ENCODE assay signal across 11 cellular contexts in the genomic region with DNA sequence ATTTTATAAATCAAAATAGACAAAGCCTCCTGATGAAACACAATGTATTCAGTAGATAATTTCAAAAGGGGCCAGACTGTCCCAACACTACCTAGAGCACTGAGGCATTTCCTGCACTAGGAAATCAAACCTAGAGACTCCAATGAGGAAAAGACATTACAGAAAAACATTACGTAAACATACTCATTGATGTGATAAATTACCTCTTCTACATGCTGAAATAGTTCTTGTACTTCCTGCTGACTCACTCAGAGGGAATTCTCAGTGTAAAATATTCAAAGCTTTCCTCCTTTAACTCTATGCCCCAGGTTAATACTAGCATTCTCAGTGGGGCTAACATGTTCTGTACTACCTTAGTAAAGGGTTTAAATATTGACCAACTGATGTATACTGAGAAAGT.
DNase-seq lines count a peak whose midpoint lies in the region; ATAC-seq and TF ChIP-seq lines count a peak whose summit lies in the region.
"Had no signal": no experiment of that assay in that cellular context is flagged by ENCODE, and none has a peak within 500 bp of the region (broad histone marks: within the 10 kb centered on the region; RNA-seq: fewer than 3 reads in every experiment).

No MANE protein-coding gene starts in this region.

- in situ Hi-C loops in astrocyte of the spinal cord (cut with HindIII; ENCODE audit: low sequenced_read_pairs): no loop called here

- H3K27me3 Mint-ChIP-seq in MCF 10A (ENCODE audit: insufficient read depth, unreplicated experiment): no peaks in the 10 kb centered on the region

- peaks cover 7% of the 10 kb centered on the region for H3K4me1 Mint-ChIP-seq in MCF 10A (ENCODE audit: insufficient read depth, unreplicated experiment)

- H3K36me3 Mint-ChIP-seq in MCF 10A (ENCODE audit: insufficient read depth, unreplicated experiment): no peaks in the 10 kb centered on the region

- H3K36me3 ChIP-seq in breast epithelium: no peaks in the 10 kb centered on the region

- POLR2A ChIA-PET in MCF 10A (lab: Yijun Ruan, JAX): interaction anchor here (1.0 kb wide), 1 partner anchor 13 kb away, joined by 3 read pairs; no protein-coding TSS in a partner anchor

- H3K27ac ChIP-seq in breast epithelium: peak overlapping the region in 1 of 2 donors; percentile 1

- H3K4me3 ChIP-seq in breast epithelium: no peak overlapping the region
- no peak overlapping the region for H3K4me3 ChIP-seq in astrocyte of the spinal cord (ENCODE audit: low read depth, low read length)

- TF ChIP-seq CTCF in MCF 10A (IDR thresholded peaks at IDR 0.05; ENCODE audit: unreplicated experiment) (no peak), breast epithelium (IDR thresholded peaks at IDR 0.05) (no peak), astrocyte of the spinal cord (IDR thresholded peaks at IDR 0.05; ENCODE audit: low read depth, low read length) (no peak)

- no peak overlapping the region for H3K4me3 Mint-ChIP-seq in MCF 10A (ENCODE audit: unreplicated experiment)

- no peak for ATAC-seq in GM19467 (IDR thresholded peaks at IDR 0.05; ENCODE audit: unreplicated experiment)
- ATAC-seq in HG02678 (IDR thresholded peaks at IDR 0.05; ENCODE audit: unreplicated experiment): no peak
- ATAC-seq: activated CD4-positive, CD25-positive, alpha-beta regulatory T cell treated with anti-CD3 and anti-CD28 coated beads, Interleukin-2, amount 50 U/mL, for 24 hours had no signal

- no peaks in the 10 kb centered on the region for H3K4me1 ChIP-seq in breast epithelium

- no TSS peak for BruUV-seq in MCF 10A (replicated peaks; lab: Mats Ljungman, UMichigan)

- peak overlapping the region; percentile 74 for H3K27ac Mint-ChIP-seq in MCF 10A (ENCODE audit: low read depth, unreplicated experiment)

- intact Hi-C loops in MCF 10A (cut with micrococcal nuclease): no loop called here
- intact Hi-C loops in breast epithelium (cut with DNase I; ENCODE audit: low total_unique reads): no loop called here

- H3K9me3 Mint-ChIP-seq in MCF 10A (ENCODE audit: unreplicated experiment): no peaks in the 10 kb centered on the region

- no peaks in the 10 kb centered on the region for H3K27me3 ChIP-seq in breast epithelium

- DNase-seq in MCF 10A (ENCODE audit: unreplicated experiment) (peak; percentile 67), breast epithelium (ENCODE audit: low spot score in 2 of 2) (no peak), astrocyte of the spinal cord (ENCODE audit: low read depth, low spot score) (peak; percentile 77), iris pigment epithelial cell (ENCODE audit: low read depth) (peak; percentile 88), NCI-H1417 treated with DMSO at 0.1 percent for 48 hours (lab: John Stamatoyannopoulos, UW) (no peak), epidermal melanocyte (ENCODE audit: insufficient read length, low spot score) (no peak)
- DNase-seq: NCI-H2081, RPMI8226 had no signal

- CTCF ChIA-PET in MCF 10A (lab: Yijun Ruan, JAX): no interaction called here

- no peak for TF ChIP-seq POLR2A in breast epithelium (IDR thresholded peaks at IDR 0.05)

- no peaks in the 10 kb centered on the region for H3K9me3 ChIP-seq in breast epithelium

Comparison
In these comparisons a context has a peak if more than half of its experiments do, and no peak if none do; other contexts are left out.
1. DNase-seq: peak in MCF 10A (single experiment), astrocyte of the spinal cord (single experiment) and iris pigment epithelial cell (single experiment); none in breast epithelium (0 of 2), NCI-H1417 treated with DMSO at 0.1 percent for 48 hours (single experiment) and epidermal melanocyte (single experiment).